2 cellular contexts compared by ENCODE assay signal in genomic region chr1:28883242-28883616, GRCh38.
TF ChIP-seq lines count a peak whose summit lies in the region.

No MANE protein-coding gene starts in this region.

TF ChIP-seq in IMR-90, 13 proteins besides CTCF, POLR2A, EP300 and RAD21:
- TF ChIP-seq CEBPB (IDR thresholded peaks at IDR 0.05; ENCODE audit: low read depth, low read length) (no peak), CHD1 (IDR thresholded peaks at IDR 0.05; ENCODE audit: low read depth, low read length) (no peak), NFE2L2 (IDR thresholded peaks at IDR 0.05; ENCODE audit: low read depth, low read length) (no peak), RFX5 (IDR thresholded peaks at IDR 0.05; ENCODE audit: low read depth, low read length) (no peak)

TF ChIP-seq in GM12878, 131 proteins besides CTCF, POLR2A, EP300 and RAD21:
- TF ChIP-seq MAX (IDR thresholded peaks at IDR 0.05; ENCODE audit: low read depth, low read length): no peak
- TF ChIP-seq HDGF (IDR thresholded peaks at IDR 0.05): no peak
- no peak for TF ChIP-seq PBX3 (IDR thresholded peaks at IDR 0.05; ENCODE audit: insufficient replicate concordance, low read depth, low read length)
- no peak for TF ChIP-seq GATAD2B (conservative IDR thresholded peaks at IDR 0.05; ENCODE audit: low read depth)
- no peak for TF ChIP-seq SMAD1 (IDR thresholded peaks at IDR 0.05; ENCODE audit: low read depth, partially characterized antibody)
- no peak for TF ChIP-seq MYB (IDR thresholded peaks at IDR 0.05; ENCODE audit: borderline replicate concordance, low read depth, low read length)
- no peak for TF ChIP-seq JUNB (IDR thresholded peaks at IDR 0.05)
- TF ChIP-seq FOXK2 (IDR thresholded peaks at IDR 0.05): no peak
- no peak for TF ChIP-seq RELA (IDR thresholded peaks at IDR 0.05; ENCODE audit: borderline replicate concordance, partially characterized antibody)
- no peak for TF ChIP-seq ZZZ3 (IDR thresholded peaks at IDR 0.05; ENCODE audit: control insufficient read depth, insufficient read length, low read depth)
- TF ChIP-seq MTA3 (IDR thresholded peaks at IDR 0.05; ENCODE audit: borderline replicate concordance, low read length): no peak
- TF ChIP-seq ASH2L (IDR thresholded peaks at IDR 0.05; ENCODE audit: borderline replicate concordance, low read depth): no peak
- no peak for TF ChIP-seq ZSCAN29 (IDR thresholded peaks at IDR 0.05)
- TF ChIP-seq ATF7 (IDR thresholded peaks at IDR 0.05; ENCODE audit: low read depth): no peak
- TF ChIP-seq ZNF274 (IDR thresholded peaks at IDR 0.05; ENCODE audit: insufficient read depth, insufficient read length): no peak
- TF ChIP-seq NR2C1 (IDR thresholded peaks at IDR 0.05): no peak
- no peak for TF ChIP-seq ZNF24 (IDR thresholded peaks at IDR 0.05)
